14 cellular contexts compared by ENCODE assay signal in genomic region chr1:110190282-110190929, GRCh38. TPM values are rescaled to one million over a fixed set of nuclear protein-coding genes. Genes with fewer than 3 reads are reported as not detected.
A peak's percentile ranks its signal among the peaks of the same experiment; 100 is the strongest.
DNase-seq lines count a peak whose midpoint lies in the region; ATAC-seq lines count a peak whose summit lies in the region.
"Had no signal": no experiment of that assay in that cellular context is flagged by ENCODE, and none has a peak within 500 bp of the region (broad histone marks: within the 10 kb centered on the region; RNA-seq: fewer than 3 reads in every experiment).

No MANE protein-coding gene starts in this region.

- DNase-seq in NCI-H2227 (lab: John Stamatoyannopoulos, UW; ENCODE audit: unreplicated experiment) (peak; percentile 22), NCI-H2227 treated with DMSO at 0.1 percent for 48 hours (lab: John Stamatoyannopoulos, UW) (no peak), NCI-H1694 treated with DMSO at 0.1 percent for 48 hours (lab: John Stamatoyannopoulos, UW) (peak; percentile 82), iPS-NIHi11 (ENCODE audit: low spot score) (no peak)
- no peak for DNase-seq in stimulated activated naive B cell treated with anti-CD40 and anti-IgM and Interleukin-4, amounts not matched to agents 10 μg/mL and 1 μg/mL and 100 μg/mL, for 72 hours
- no peak for DNase-seq in naive thymus-derived CD4-positive, alpha-beta T cell
- DNase-seq: ACHN, islet precursor cell, Kasumi-1, retina had no signal

- H3K4me1 Mint-ChIP-seq in stimulated activated naive B cell treated with anti-CD40 and anti-IgM and Interleukin-4, amounts not matched to agents 10 μg/mL and 1 μg/mL and 100 μg/mL, for 72 hours: no peaks in the 10 kb centered on the region
- no peaks in the 10 kb centered on the region for H3K4me1 Mint-ChIP-seq in naive thymus-derived CD4-positive, alpha-beta T cell

- no peaks in the 10 kb centered on the region for H3K4me1 ChIP-seq in naive thymus-derived CD4-positive, alpha-beta T cell (ENCODE audit: control insufficient read depth in 2 of 2, insufficient read depth in 2 of 2, low read length in 2 of 2)

- H3K4me3 Mint-ChIP-seq in stimulated activated naive B cell treated with anti-CD40 and anti-IgM and Interleukin-4, amounts not matched to agents 10 μg/mL and 1 μg/mL and 100 μg/mL, for 72 hours: no peak overlapping the region
- no peak overlapping the region for H3K4me3 Mint-ChIP-seq in naive thymus-derived CD4-positive, alpha-beta T cell
- H3K4me3 Mint-ChIP-seq: dendritic cell treated with granulocyte-macrophage colony-stimulating factor and Interleukin-4, amounts not matched to agents 40 ng/mL and 50 ng/mL, for 4 days; T-helper 2 cell treated with Interferon-gamma antibody and Interleukin-4, amounts not matched to agents 5 μg/mL and 100 μg/mL, for 36 hours had no signal

- intact Hi-C loops in naive thymus-derived CD4-positive, alpha-beta T cell (cut with micrococcal nuclease): no loop called here

- POLR2A ChIA-PET in naive thymus-derived CD4-positive, alpha-beta T cell (lab: Charles Lee): no interaction called here

- peak overlapping the region; percentile 1 for H3K27ac ChIP-seq in angular gyrus (ENCODE audit: low read depth, low read length)
- H3K27ac ChIP-seq in naive thymus-derived CD4-positive, alpha-beta T cell (ENCODE audit: low read depth, low read length): no peak overlapping the region

- no peaks in the 10 kb centered on the region for H3K36me3 Mint-ChIP-seq in stimulated activated naive B cell treated with anti-CD40 and anti-IgM and Interleukin-4, amounts not matched to agents 10 μg/mL and 1 μg/mL and 100 μg/mL, for 72 hours
- no peaks in the 10 kb centered on the region for H3K36me3 Mint-ChIP-seq in naive thymus-derived CD4-positive, alpha-beta T cell

- no peak overlapping the region for H3K27ac Mint-ChIP-seq in stimulated activated naive B cell treated with anti-CD40 and anti-IgM and Interleukin-4, amounts not matched to agents 10 μg/mL and 1 μg/mL and 100 μg/mL, for 72 hours
- no peak overlapping the region for H3K27ac Mint-ChIP-seq in naive thymus-derived CD4-positive, alpha-beta T cell
- H3K27ac Mint-ChIP-seq: dendritic cell treated with granulocyte-macrophage colony-stimulating factor and Interleukin-4, amounts not matched to agents 40 ng/mL and 50 ng/mL, for 4 days; T-helper 2 cell treated with Interferon-gamma antibody and Interleukin-4, amounts not matched to agents 5 μg/mL and 100 μg/mL, for 36 hours had no signal

- ATAC-seq in stimulated activated naive B cell treated with anti-CD40 and anti-IgM and Interleukin-4, amounts not matched to agents 10 μg/mL and 1 μg/mL and 100 μg/mL, for 72 hours (replicated peaks): peak; percentile 23 to 42
- ATAC-seq in GM18873 (IDR thresholded peaks at IDR 0.05; ENCODE audit: low FRiP score, unreplicated experiment): no peak
- ATAC-seq in naive thymus-derived CD4-positive, alpha-beta T cell: no peak

- H3K9me3 Mint-ChIP-seq in stimulated activated naive B cell treated with anti-CD40 and anti-IgM and Interleukin-4, amounts not matched to agents 10 μg/mL and 1 μg/mL and 100 μg/mL, for 72 hours: no peaks in the 10 kb centered on the region
- H3K9me3 Mint-ChIP-seq in naive thymus-derived CD4-positive, alpha-beta T cell: no peaks in the 10 kb centered on the region
- H3K9me3 Mint-ChIP-seq: dendritic cell treated with granulocyte-macrophage colony-stimulating factor and Interleukin-4, amounts not matched to agents 40 ng/mL and 50 ng/mL, for 4 days; T-helper 2 cell treated with Interferon-gamma antibody and Interleukin-4, amounts not matched to agents 5 μg/mL and 100 μg/mL, for 36 hours had no signal

- peaks cover 16% of the 10 kb centered on the region in 2 donors for H3K27me3 Mint-ChIP-seq in stimulated activated naive B cell treated with anti-CD40 and anti-IgM and Interleukin-4, amounts not matched to agents 10 μg/mL and 1 μg/mL and 100 μg/mL, for 72 hours
- peaks cover 0 to 22% (median 11%) of the 10 kb centered on the region in 5 donors for H3K27me3 Mint-ChIP-seq in naive thymus-derived CD4-positive, alpha-beta T cell

- no peak overlapping the region for H3K4me3 ChIP-seq in naive thymus-derived CD4-positive, alpha-beta T cell (ENCODE audit: low read length)

- CTCF ChIA-PET in naive thymus-derived CD4-positive, alpha-beta T cell (lab: Charles Lee): no interaction called here

- no peaks in the 10 kb centered on the region for H3K27me3 ChIP-seq in naive thymus-derived CD4-positive, alpha-beta T cell (ENCODE audit: control insufficient read depth in 2 of 2, insufficient read depth in 2 of 2, low read length in 2 of 2)

- no peaks in the 10 kb centered on the region for H3K36me3 ChIP-seq in naive thymus-derived CD4-positive, alpha-beta T cell (ENCODE audit: control insufficient read depth in 2 of 3, insufficient read depth in 3 of 3, low read length in 3 of 3)

- H3K9me3 ChIP-seq in naive thymus-derived CD4-positive, alpha-beta T cell (ENCODE audit: control insufficient read depth in 2 of 3, low read length in 3 of 3): no peaks in the 10 kb centered on the region

RNA-seq across cellular contexts. Expression of gene KCNC4, which starts 19.7 kb away (rescaled TPM):
- total RNA-seq in naive thymus-derived CD4-positive, alpha-beta T cell: 10 to 100 TPM in 4 of 5 experiments, 1 to 10 TPM in 1; 5.8 to 18.2 (median 12.4) TPM
- 1 to 10 TPM; 1.6 to 2.1 TPM for polyA plus RNA-seq in naive thymus-derived CD4-positive, alpha-beta T cell

RNA-seq across cellular contexts. Expression of gene SLC6A17, which starts 40.1 kb away (rescaled TPM):
- not detected for total RNA-seq in naive thymus-derived CD4-positive, alpha-beta T cell
- polyA plus RNA-seq in naive thymus-derived CD4-positive, alpha-beta T cell: not detected

Comparison
In these comparisons a context has a peak if more than half of its experiments do, and no peak if none do; other contexts are left out.
1. DNase-seq: peak in NCI-H2227 (single experiment) and NCI-H1694 treated with DMSO at 0.1 percent for 48 hours (single experiment); none in NCI-H2227 treated with DMSO at 0.1 percent for 48 hours (single experiment), stimulated activated naive B cell treated with anti-CD40 and anti-IgM and Interleukin-4, amounts not matched to agents 10 μg/mL and 1 μg/mL and 100 μg/mL, for 72 hours (single experiment), iPS-NIHi11 (single experiment) and naive thymus-derived CD4-positive, alpha-beta T cell (0 of 9).
2. ATAC-seq: peak in stimulated activated naive B cell treated with anti-CD40 and anti-IgM and Interleukin-4, amounts not matched to agents 10 μg/mL and 1 μg/mL and 100 μg/mL, for 72 hours (2 of 2); none in GM18873 (single experiment) and naive thymus-derived CD4-positive, alpha-beta T cell (single experiment).